ENCODE assay signal across 3 cellular contexts in genomic region chr9:23721466-23721865, GRCh38.
"Had no signal": no experiment of that assay in that cellular context is flagged by ENCODE, and none has a peak within 500 bp of the region (broad histone marks: within the 10 kb centered on the region; RNA-seq: fewer than 3 reads in every experiment).

No MANE protein-coding gene starts in this region.

- DNase-seq: GDM1, GF-D8 had no signal

- H3K4me3 ChIP-seq: GM12878 had no signal
